ENCODE assay signal across 8 cellular contexts in genomic region chr1:160675641-160676410, GRCh38. TPM values are rescaled to one million over a fixed set of nuclear protein-coding genes. Genes with fewer than 3 reads are reported as not detected.
DNase-seq lines count a peak whose midpoint lies in the region; ATAC-seq and TF ChIP-seq lines count a peak whose summit lies in the region.

No MANE protein-coding gene starts in this region.

- H3K4me1 Mint-ChIP-seq in naive B cell, result peaks cover 14 to 28% (median 20%) of the 10 kb centered on the region in 3 donors
- H3K4me1 Mint-ChIP-seq in stimulated activated naive B cell treated with anti-CD40 and anti-IgM and Interleukin-4, amounts not matched to agents 10 μg/mL and 1 μg/mL and 100 μg/mL, for 72 hours, result peaks cover 17 to 25% of the 10 kb centered on the region in 2 donors

- H3K4me3 ChIP-seq in epithelial cell of esophagus (ENCODE audit: low read length), result no peak overlapping the region

- H3K27ac Mint-ChIP-seq in naive B cell, result peak overlapping the region in 5 of 6 donors; percentile 15 to 81 (median 67)
- H3K27ac Mint-ChIP-seq in stimulated activated naive B cell treated with anti-CD40 and anti-IgM and Interleukin-4, amounts not matched to agents 10 μg/mL and 1 μg/mL and 100 μg/mL, for 72 hours, result peak overlapping the region; percentile 75

- in situ Hi-C loops in GM13977 (cut with MboI; ENCODE audit: low pct_unique_long_range_greater_than_20kb, low sequenced_read_pairs, unreplicated experiment), result no loop called here

- DNase-seq in A172 (ENCODE audit: low spot score), result peak; percentile 67
- peak; percentile 58 for DNase-seq in GM13977 (ENCODE audit: low spot score)
- peak; percentile 59 to 68 for DNase-seq in NOMO-1 (lab: John Stamatoyannopoulos, UW; ENCODE audit: unreplicated experiment in 2 of 2)
- DNase-seq in activated CD8-positive, alpha-beta memory T cell treated with anti-CD3 and anti-CD28 coated beads, Interleukin-2, amount 50 U/mL, for 4 hours, result peak; percentile 78
- peak; percentile 75 for DNase-seq in epithelial cell of esophagus (ENCODE audit: low read depth)
- DNase-seq in naive B cell, result peak; percentile 58
- DNase-seq in stimulated activated naive B cell treated with anti-CD40 and anti-IgM and Interleukin-4, amounts not matched to agents 10 μg/mL and 1 μg/mL and 100 μg/mL, for 72 hours, result peak; percentile 54

- H3K4me3 Mint-ChIP-seq in naive B cell, result peak overlapping the region in 5 of 8 donors; percentile 21 to 66 (median 59)
- peak overlapping the region; percentile 15 to 47 for H3K4me3 Mint-ChIP-seq in stimulated activated naive B cell treated with anti-CD40 and anti-IgM and Interleukin-4, amounts not matched to agents 10 μg/mL and 1 μg/mL and 100 μg/mL, for 72 hours

- no peaks in the 10 kb centered on the region for H3K27me3 Mint-ChIP-seq in naive B cell
- H3K27me3 Mint-ChIP-seq in stimulated activated naive B cell treated with anti-CD40 and anti-IgM and Interleukin-4, amounts not matched to agents 10 μg/mL and 1 μg/mL and 100 μg/mL, for 72 hours, result no peaks in the 10 kb centered on the region

- no peaks in the 10 kb centered on the region for H3K9me3 Mint-ChIP-seq in naive B cell
- H3K9me3 Mint-ChIP-seq in stimulated activated naive B cell treated with anti-CD40 and anti-IgM and Interleukin-4, amounts not matched to agents 10 μg/mL and 1 μg/mL and 100 μg/mL, for 72 hours, result no peaks in the 10 kb centered on the region

- ATAC-seq in HG03175 (IDR thresholded peaks at IDR 0.05; ENCODE audit: unreplicated experiment), result peak; percentile 68
- peak; percentile 77 to 81 for ATAC-seq in naive B cell (ENCODE audit: low read depth in 2 of 2)
- peak; percentile 77 to 86 for ATAC-seq in stimulated activated naive B cell treated with anti-CD40 and anti-IgM and Interleukin-4, amounts not matched to agents 10 μg/mL and 1 μg/mL and 100 μg/mL, for 72 hours (replicated peaks)

- TF ChIP-seq CTCF in GM13977 (IDR thresholded peaks at IDR 0.05; ENCODE audit: extremely low read depth, insufficient read depth, missing control alignments) (peak; percentile 92), epithelial cell of esophagus (IDR thresholded peaks at IDR 0.05; ENCODE audit: insufficient read depth, low read depth, low read length, missing control alignments) (peak; percentile 92)

- peaks cover 11 to 33% of the 10 kb centered on the region in 2 donors for H3K36me3 Mint-ChIP-seq in naive B cell
- H3K36me3 Mint-ChIP-seq in stimulated activated naive B cell treated with anti-CD40 and anti-IgM and Interleukin-4, amounts not matched to agents 10 μg/mL and 1 μg/mL and 100 μg/mL, for 72 hours, result peaks cover 28 to 35% of the 10 kb centered on the region in 2 donors

RNA-seq across cellular contexts. Expression of gene SLAMF1, which starts 29.0 kb away (rescaled TPM):
- total RNA-seq in A172 (2014; rRNA removed; shearing (Covaris generic)), result 0.07 and 1.1 TPM in 2 replicates
- 10 to 100 TPM; 18.9 to 36.6 (median 23.0) TPM for polyA plus RNA-seq in naive B cell (ENCODE audit: low read depth in 6 of 6)

RNA-seq across cellular contexts. Expression of gene CD48, which starts 35.8 kb away (rescaled TPM):
- not detected in 2 replicates for total RNA-seq in A172 (2014; rRNA removed; shearing (Covaris generic))
- polyA plus RNA-seq in naive B cell (ENCODE audit: low read depth in 6 of 6), result 100 to 1,000 TPM; 129 to 163 (median 153) TPM
